Comparison of ENCODE assay signal across 8 cellular contexts in genomic region chr2:7097353-7097895, GRCh38.
DNase-seq lines count a peak whose midpoint lies in the region; FAIRE-seq and TF ChIP-seq lines count a peak whose summit lies in the region.

No MANE protein-coding gene starts in this region.

- FAIRE-seq in H54 (lab: Jason Lieb, UNC): no peak

- peak overlapping the region; percentile 47 for H3K4me3 Mint-ChIP-seq in osteocyte (ENCODE audit: unreplicated experiment)

- peak overlapping the region; percentile 16 to 43 for H3K4me3 ChIP-seq in testis

- H3K27ac ChIP-seq in RWPE1: no peak overlapping the region
- no peak overlapping the region for H3K27ac ChIP-seq in testis

- POLR2A ChIA-PET in RWPE1 (lab: Yijun Ruan, JAX; ENCODE audit: low non-redundant PET): no interaction called here

- intact Hi-C loops in testis (cut with DNase I; ENCODE audit: low total_unique reads): no loop called here

- TF ChIP-seq CTCF in RWPE1 (conservative IDR thresholded peaks at IDR 0.05; ENCODE audit: low read depth) (peak; percentile 94), osteocyte (IDR thresholded peaks at IDR 0.05) (peak; percentile 99), testis (IDR thresholded peaks at IDR 0.05) (peak; percentile 81 to 98 (median 88))

- DNase-seq in G401 (ENCODE audit: low spot score) (peak; percentile 82), H54 (ENCODE audit: insufficient read length, low spot score) (peak; percentile 50), LoVo (ENCODE audit: low spot score) (peak; percentile 67), RWPE1 (ENCODE audit: low spot score) (peak; percentile 50), foreskin melanocyte (peak; percentile 36), osteocyte (ENCODE audit: extremely low spot score, unreplicated experiment) (peak; percentile 88), testis (peak; percentile 82)
- peak; percentile 54 for DNase-seq in activated effector memory CD4-positive, alpha-beta T cell treated with Interleukin-2 at 50 U/mL for 16 hours

- H3K36me3 ChIP-seq in testis (ENCODE audit: low read depth, missing control alignments): no peaks in the 10 kb centered on the region

- 1 to 2% methylated on average over 17 to 18 of the region's 18 CpGs for WGBS in testis, 2 donors

- CTCF ChIA-PET in RWPE1 (lab: Yijun Ruan, JAX): interaction anchor here (0.6 to 0.8 kb wide), 8 partner anchors 15 to 1651 kb away, joined by 3 to 5 read pairs (median 3); no protein-coding TSS in a partner anchor

- peaks cover 10% of the 10 kb centered on the region for H3K27me3 Mint-ChIP-seq in osteocyte (ENCODE audit: unreplicated experiment)

- no peak for TF ChIP-seq POLR2A in H54 (IDR thresholded peaks at IDR 0.05; ENCODE audit: low read depth, low read length)
- TF ChIP-seq POLR2A in testis (IDR thresholded peaks at IDR 0.05): no peak

- H3K4me1 Mint-ChIP-seq in osteocyte (ENCODE audit: unreplicated experiment): peaks cover 26% of the 10 kb centered on the region

- no peaks in the 10 kb centered on the region for H3K27me3 ChIP-seq in testis

- no peak overlapping the region for H3K27ac Mint-ChIP-seq in osteocyte (ENCODE audit: unreplicated experiment)

- H3K36me3 Mint-ChIP-seq in osteocyte (ENCODE audit: unreplicated experiment): no peaks in the 10 kb centered on the region

- no peaks in the 10 kb centered on the region for H3K9me3 ChIP-seq in testis

- H3K4me1 ChIP-seq in testis: no peaks in the 10 kb centered on the region

- no peaks in the 10 kb centered on the region for H3K9me3 Mint-ChIP-seq in osteocyte (ENCODE audit: unreplicated experiment)

- in situ Hi-C loops in G401 (cut with HindIII; ENCODE audit: low sequenced_read_pairs): no loop called here

Comparison
In these comparisons a context has a peak if more than half of its experiments do, and no peak if none do; other contexts are left out.
1. DNase-seq: peak in every context shown above with its lines; median percentile 88 in osteocyte; 82 in G401; 82 in testis; 67 in LoVo; 54 in activated effector memory CD4-positive, alpha-beta T cell treated with Interleukin-2 at 50 U/mL for 16 hours; 50 in H54; 50 in RWPE1; 36 in foreskin melanocyte.